In the genomic region with DNA sequence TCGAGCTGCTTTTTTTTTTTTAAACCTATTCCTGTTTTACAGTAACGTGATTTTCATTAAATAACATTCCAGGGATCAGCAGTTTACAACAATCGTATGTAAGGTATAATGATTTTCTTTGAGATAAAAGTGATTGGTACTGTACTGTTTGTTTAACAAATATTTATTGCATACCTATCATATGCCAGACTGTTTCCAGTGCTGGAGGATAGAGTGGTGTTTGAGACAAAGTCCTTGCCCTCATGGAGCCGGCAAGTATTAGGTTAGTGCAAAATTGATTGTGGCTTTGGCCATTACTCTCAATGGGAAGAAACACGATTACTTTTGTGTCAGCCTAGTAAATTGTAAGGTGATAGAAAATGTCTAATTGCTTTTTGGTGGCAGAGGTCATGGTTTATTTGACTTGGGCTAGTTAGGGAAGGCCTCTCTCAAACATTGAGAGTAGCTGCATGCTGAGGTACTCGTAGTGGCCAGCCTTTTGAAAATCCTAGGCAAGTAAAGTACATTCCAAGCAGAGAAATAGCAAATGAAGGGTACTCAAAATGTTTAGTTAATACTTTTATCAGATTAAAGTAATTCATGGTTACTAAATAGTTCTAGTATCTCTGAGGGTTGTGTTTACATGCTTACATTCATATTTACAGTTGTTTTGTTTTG, we compare ENCODE assay signal across 26 cellular contexts.
"Had no signal": no experiment of that assay in that cellular context is flagged by ENCODE, and none has a peak within 500 bp of the region (broad histone marks: within the 10 kb centered on the region; RNA-seq: fewer than 3 reads in every experiment).

No MANE protein-coding gene starts in this region.

- H3K4me3 Mint-ChIP-seq: activated CD4-positive, alpha-beta T cell treated with anti-CD3 and anti-CD28 coated beads for 36 hours; activated naive CD8-positive, alpha-beta T cell; central memory CD8-positive, alpha-beta T cell; dendritic cell treated with granulocyte-macrophage colony-stimulating factor and Interleukin-4, amounts not matched to agents 40 ng/mL and 50 ng/mL, for 4 days; T-helper 2 cell treated with Interferon-gamma antibody and Interleukin-4, amounts not matched to agents 5 μg/mL and 100 μg/mL, for 36 hours had no signal

- H3K9me3 ChIP-seq: esophagus muscularis mucosa, heart right ventricle, right atrium auricular region, tibial nerve, uterus had no signal

- H3K27ac ChIP-seq: esophagus muscularis mucosa, foreskin keratinocyte, heart right ventricle, parathyroid adenoma, right atrium auricular region, tibial nerve, uterus had no signal

- ATAC-seq: activated CD4-positive, alpha-beta T cell treated with anti-CD3 and anti-CD28 coated beads for 36 hours; foreskin keratinocyte; heart right ventricle; left ventricle myocardium superior had no signal

- H3K4me3 ChIP-seq: esophagus muscularis mucosa, heart right ventricle, right atrium auricular region, tibial nerve, uterus had no signal

- H3K9me3 Mint-ChIP-seq: central memory CD8-positive, alpha-beta T cell; dendritic cell treated with granulocyte-macrophage colony-stimulating factor and Interleukin-4, amounts not matched to agents 40 ng/mL and 50 ng/mL, for 4 days; naive B cell; T-helper 2 cell treated with Interferon-gamma antibody and Interleukin-4, amounts not matched to agents 5 μg/mL and 100 μg/mL, for 36 hours had no signal

- FAIRE-seq: bronchial epithelial cell, islet of Langerhans had no signal

- DNase-seq: activated CD4-positive, alpha-beta T cell treated with anti-CD3 and anti-CD28 coated beads for 36 hours; activated CD4-positive, alpha-beta T cell treated with anti-CD3 and anti-CD28 coated beads, Interleukin-2, amount 50 U/mL, for 4 hours; activated CD4-positive, CD25-positive, alpha-beta regulatory T cell; activated effector memory CD4-positive, alpha-beta T cell treated with Interleukin-2 at 50 U/mL for 16 hours; activated naive CD4-positive, alpha-beta T cell treated with Interleukin-2 at 50 U/mL for 16 hours; activated T-cell treated with anti-CD3 and anti-CD28 coated beads for 4 hours; anterior cingulate cortex; foreskin keratinocyte; heart right ventricle; left ventricle myocardium superior; mammary epithelial cell; naive B cell; stimulated activated CD4-positive, alpha-beta T cell treated with anti-CD3 and anti-CD28 coated beads, Interleukin-2, amount 100 ng/mL, for 48 hours; stimulated activated naive CD4-positive, alpha-beta T cell treated with Interleukin-2 at 50 U/mL for 16 hours; T-helper 1 cell; uterus had no signal

- H3K27me3 ChIP-seq: esophagus muscularis mucosa, foreskin keratinocyte, heart right ventricle, right atrium auricular region, tibial nerve, uterus had no signal

- H3K27ac Mint-ChIP-seq: activated CD4-positive, alpha-beta T cell treated with anti-CD3 and anti-CD28 coated beads for 36 hours; activated naive CD8-positive, alpha-beta T cell; dendritic cell treated with granulocyte-macrophage colony-stimulating factor and Interleukin-4, amounts not matched to agents 40 ng/mL and 50 ng/mL, for 4 days; T-helper 2 cell treated with Interferon-gamma antibody and Interleukin-4, amounts not matched to agents 5 μg/mL and 100 μg/mL, for 36 hours had no signal

- H3K36me3 ChIP-seq: right atrium auricular region, uterus had no signal

- H3K4me1 ChIP-seq: foreskin keratinocyte had no signal

- H3K27me3 Mint-ChIP-seq: activated CD4-positive, alpha-beta T cell treated with anti-CD3 and anti-CD28 coated beads for 36 hours; activated naive CD8-positive, alpha-beta T cell; central memory CD8-positive, alpha-beta T cell; dendritic cell treated with granulocyte-macrophage colony-stimulating factor and Interleukin-4, amounts not matched to agents 40 ng/mL and 50 ng/mL, for 4 days; naive B cell had no signal
